ENCODE assay signal across 17 cellular contexts in the genomic region with DNA sequence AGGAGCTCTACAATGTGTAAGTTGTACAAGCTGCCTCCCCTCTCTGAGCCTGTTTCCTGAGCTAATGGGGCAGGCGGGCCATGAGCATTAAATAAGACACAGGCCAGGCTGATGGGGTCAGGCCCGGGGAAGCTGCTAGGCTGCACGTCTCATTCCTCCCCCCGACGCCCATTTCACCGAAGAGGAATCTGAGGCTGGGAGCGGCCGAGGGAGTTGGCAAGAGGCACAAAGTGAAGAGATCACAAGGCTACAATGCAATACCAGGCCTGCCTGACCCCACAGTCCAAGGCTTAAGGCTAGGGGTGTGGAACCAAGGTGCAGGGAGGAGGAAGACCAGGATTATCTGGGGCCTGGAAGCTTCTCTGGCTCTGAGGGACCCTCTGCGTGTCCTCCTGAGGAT. TPM values are rescaled to one million over a fixed set of nuclear protein-coding genes. Genes with fewer than 3 reads are reported as not detected.
DNase-seq lines count a peak whose midpoint lies in the region; ATAC-seq and TF ChIP-seq lines count a peak whose summit lies in the region.
"Had no signal": no experiment of that assay in that cellular context is flagged by ENCODE, and none has a peak within 500 bp of the region (broad histone marks: within the 10 kb centered on the region; RNA-seq: fewer than 3 reads in every experiment).

No MANE protein-coding gene starts in this region.

- intact Hi-C loops in left lung (cut with DNase I) = no loop called here
- intact Hi-C loops in testis (cut with DNase I; ENCODE audit: low total_unique reads) = no loop called here

- no peak for TF ChIP-seq CTCF in H9 (conservative IDR thresholded peaks at IDR 0.05)
- TF ChIP-seq CTCF in choroid plexus epithelial cell (conservative IDR thresholded peaks at IDR 0.05; ENCODE audit: low read depth, low read length) = no peak
- TF ChIP-seq CTCF in left lung (IDR thresholded peaks at IDR 0.05) = no peak
- no peak for TF ChIP-seq CTCF in testis (IDR thresholded peaks at IDR 0.05)

- H4K8ac ChIP-seq in H9 (replicated peaks; ENCODE audit: insufficient read length, low read depth, low read length) = no peak overlapping the region

- peak; percentile 42 for ATAC-seq in left lung
- ATAC-seq: activated CD4-positive, alpha-beta T cell treated with anti-CD3 and anti-CD28 coated beads for 36 hours; PC-3 had no signal

- H3K36me3 ChIP-seq in left lung = peaks cover 0 to 59% of the 10 kb centered on the region in 2 donors
- H3K36me3 ChIP-seq in testis (ENCODE audit: low read depth, missing control alignments) = no peaks in the 10 kb centered on the region
- no peaks in the 10 kb centered on the region for H3K36me3 ChIP-seq in effector memory CD4-positive, alpha-beta T cell (ENCODE audit: control insufficient read depth, insufficient read depth, low read length)

- no peak overlapping the region for H3K23ac ChIP-seq in H9 (ENCODE audit: insufficient read length, low read depth, low read length)

- no peak overlapping the region for H3K4me2 ChIP-seq in H9 (ENCODE audit: insufficient read depth, insufficient read length, low read length)

- H3K4me3 Mint-ChIP-seq in H9 = no peak overlapping the region
- H3K4me3 Mint-ChIP-seq: activated CD4-positive, alpha-beta T cell treated with anti-CD3 and anti-CD28 coated beads for 36 hours; activated naive CD8-positive, alpha-beta T cell treated with anti-CD3 and anti-CD28 coated beads for 36 hours; CD4-positive, CD25-positive, alpha-beta regulatory T cell had no signal

- no peak overlapping the region for H3T11ph ChIP-seq in H9 (ENCODE audit: low read length)

- H3K27me3 ChIP-seq in H9 (ENCODE audit: insufficient read depth, low read length) = no peaks in the 10 kb centered on the region
- H3K27me3 ChIP-seq in left lung = no peaks in the 10 kb centered on the region
- no peaks in the 10 kb centered on the region for H3K27me3 ChIP-seq in testis
- no peaks in the 10 kb centered on the region for H3K27me3 ChIP-seq in effector memory CD4-positive, alpha-beta T cell (replicated peaks; ENCODE audit: control insufficient read depth, insufficient read depth, low read length, poor library complexity, severe bottlenecking)

- no peaks in the 10 kb centered on the region for H3K9me3 ChIP-seq in H9 (ENCODE audit: control insufficient read depth, low read depth, low read length)
- no peaks in the 10 kb centered on the region for H3K9me3 ChIP-seq in left lung
- no peaks in the 10 kb centered on the region for H3K9me3 ChIP-seq in testis
- H3K9me3 ChIP-seq in effector memory CD4-positive, alpha-beta T cell (ENCODE audit: control insufficient read depth, low read length) = no peaks in the 10 kb centered on the region

- no peak overlapping the region for H4K91ac ChIP-seq in H9 (ENCODE audit: insufficient read length, low read depth, low read length)

- H3K4me1 ChIP-seq in H9 (ENCODE audit: insufficient read depth, low read length) = peaks cover 5% of the 10 kb centered on the region; the same call in 1 of the 2 replicates
- H3K4me1 ChIP-seq in left lung = peaks cover 18 to 42% of the 10 kb centered on the region in 2 donors
- peaks cover 47% of the 10 kb centered on the region for H3K4me1 ChIP-seq in testis
- H3K4me1 ChIP-seq in effector memory CD4-positive, alpha-beta T cell (ENCODE audit: control insufficient read depth, insufficient read depth, low read length, poor library complexity, severe bottlenecking) = no peaks in the 10 kb centered on the region
- H3K4me1 ChIP-seq: parathyroid adenoma had no signal

- H3K4me3 ChIP-seq in choroid plexus epithelial cell (ENCODE audit: low read depth, low read length) (no peak overlapping the region), left lung (no peak overlapping the region), testis (no peak overlapping the region)
- H3K4me3 ChIP-seq in effector memory CD4-positive, alpha-beta T cell (ENCODE audit: insufficient read depth, low read depth, low read length, poor library complexity, severe bottlenecking) = no peak overlapping the region

- TF ChIP-seq POLR2A in testis (IDR thresholded peaks at IDR 0.05) = no peak

- no peak overlapping the region for H3K56ac ChIP-seq in H9 (ENCODE audit: insufficient read length, low read depth, low read length)

- H3K79me2 ChIP-seq in H9 (ENCODE audit: insufficient read depth, low read length) = no peaks in the 10 kb centered on the region

- no peaks in the 10 kb centered on the region for H3K23me2 ChIP-seq in H9 (ENCODE audit: insufficient read length, low read depth, low read length, poor library complexity, severe bottlenecking)

- no peak overlapping the region for H2BK5ac ChIP-seq in H9 (ENCODE audit: insufficient read length, low read length)

- H3K27ac Mint-ChIP-seq in H9 = peak overlapping the region in 2 of 3 experiments; percentile 85 to 86; a peak in 3 of 7 replicates
- H3K27ac Mint-ChIP-seq: activated CD4-positive, alpha-beta T cell treated with anti-CD3 and anti-CD28 coated beads for 36 hours; activated naive CD8-positive, alpha-beta T cell treated with anti-CD3 and anti-CD28 coated beads for 36 hours; CD4-positive, CD25-positive, alpha-beta regulatory T cell had no signal

- H3K4ac ChIP-seq in H9 (ENCODE audit: low read depth, low read length) = no peak overlapping the region

- H2BK20ac ChIP-seq in H9 (ENCODE audit: low read depth, low read length, poor library complexity, severe bottlenecking) = no peak overlapping the region

- no peaks in the 10 kb centered on the region for H3K27me3 Mint-ChIP-seq in H9 (ENCODE audit: low read depth)
- H3K27me3 Mint-ChIP-seq: activated CD4-positive, alpha-beta T cell treated with anti-CD3 and anti-CD28 coated beads for 36 hours had no signal

- H3K9me3 Mint-ChIP-seq in H9 = no peaks in the 10 kb centered on the region
- H3K9me3 Mint-ChIP-seq: activated naive CD8-positive, alpha-beta T cell treated with anti-CD3 and anti-CD28 coated beads for 36 hours; CD4-positive, CD25-positive, alpha-beta regulatory T cell had no signal

- H2BK120ac ChIP-seq in H9 (ENCODE audit: low read depth, low read length, poor library complexity, severe bottlenecking) = no peak overlapping the region

- H3K27ac ChIP-seq in H9 (ENCODE audit: insufficient read length, low read depth, low read length) (no peak overlapping the region), left lung (peak overlapping the region in 1 of 2 donors; percentile 46), testis (no peak overlapping the region)
- no peak overlapping the region for H3K27ac ChIP-seq in effector memory CD4-positive, alpha-beta T cell (ENCODE audit: insufficient read depth, low read length, poor library complexity, severe bottlenecking)
- H3K27ac ChIP-seq: parathyroid adenoma had no signal

- no peak overlapping the region for H2BK12ac ChIP-seq in H9 (ENCODE audit: insufficient read length, low read depth, low read length)

- H3K18ac ChIP-seq in H9 (ENCODE audit: insufficient read length, low read depth, low read length) = no peak overlapping the region

- H3K9ac ChIP-seq in H9 (ENCODE audit: extremely low read depth, insufficient read length, low read length) = no peak overlapping the region
- H3K9ac ChIP-seq: parathyroid adenoma had no signal

- H3K14ac ChIP-seq in H9 (ENCODE audit: insufficient read depth, low read length) = no peak overlapping the region

- H3K4me1 Mint-ChIP-seq in H9 = peaks cover 18 to 22% of the 10 kb centered on the region in 2 experiments
- H3K4me1 Mint-ChIP-seq: activated CD4-positive, alpha-beta T cell treated with anti-CD3 and anti-CD28 coated beads for 36 hours; activated naive CD8-positive, alpha-beta T cell treated with anti-CD3 and anti-CD28 coated beads for 36 hours had no signal

- no peaks in the 10 kb centered on the region for H3K79me1 ChIP-seq in H9 (ENCODE audit: insufficient read depth, low read depth, low read length, poor library complexity, severe bottlenecking)

- H2AFZ ChIP-seq in H9 (ENCODE audit: low read length) = no peak overlapping the region
- H2AFZ ChIP-seq: parathyroid adenoma had no signal

- H4K20me1 ChIP-seq in H9 (ENCODE audit: control insufficient read depth, insufficient read depth, insufficient read length) = no peaks in the 10 kb centered on the region

- DNase-seq in H9 (no peak), choroid plexus epithelial cell (ENCODE audit: low read depth) (peak; percentile 36), left lung (no peak), testis (peak; percentile 62), DMS79 (lab: John Stamatoyannopoulos, UW) (no peak), NCI-H510A (lab: John Stamatoyannopoulos, UW) (no peak), NCI-H2171 treated with DMSO at 0.1 percent for 48 hours (lab: John Stamatoyannopoulos, UW) (no peak)
- DNase-seq in effector memory CD4-positive, alpha-beta T cell = no peak
- DNase-seq: activated CD4-positive, alpha-beta T cell treated with anti-CD3 and anti-CD28 coated beads for 36 hours; activated naive CD8-positive, alpha-beta T cell treated with anti-CD3 and anti-CD28 coated beads for 36 hours; CD4-positive, CD25-positive, alpha-beta regulatory T cell; NCI-H1417; NCI-H446 treated with DMSO at 0.1 percent for 48 hours; PC-3 had no signal

- no CpG with 5 or more reads among the region's 9 CpGs for WGBS in H9 (ENCODE audit: extremely low coverage, insufficient read length, low lambda C conversion rate)
- WGBS in testis, 2 donors = 56 to 75% methylated on average over 8 to 9 of the region's 9 CpGs

- H4K5ac ChIP-seq in H9 (ENCODE audit: insufficient read length, low read depth, low read length) = no peak overlapping the region

- peaks cover 0 to 7% (median 2%) of the 10 kb centered on the region in 3 experiments; a peak in 4 of 7 replicates for H3K36me3 Mint-ChIP-seq in H9 (ENCODE audit: insufficient read depth in 1 of 3, low read depth in 3 of 3)
- H3K36me3 Mint-ChIP-seq: activated naive CD8-positive, alpha-beta T cell treated with anti-CD3 and anti-CD28 coated beads for 36 hours; CD4-positive, CD25-positive, alpha-beta regulatory T cell had no signal

- no peak overlapping the region for H2AK5ac ChIP-seq in H9 (ENCODE audit: insufficient read length, low read length)

- H2BK15ac ChIP-seq in H9 (ENCODE audit: low read depth, low read length) = no peak overlapping the region

RNA-seq across cellular contexts. Expression of a gene that starts 19.4 kb away (rescaled TPM):
- 48.4 and 50.9 TPM in 2 replicates for total RNA-seq in H9 (2021)
- 100 to 1,000 TPM; 198 to 259 TPM for total RNA-seq in left lung
- total RNA-seq in testis = 10 to 100 TPM; 50.2 to 87.8 TPM
- 69.2 TPM for polyA plus RNA-seq in testis (ENCODE audit: insufficient read depth, low read depth, low replicate concordance)

RNA-seq across cellular contexts. Expression of a gene that starts 44.1 kb away (rescaled TPM):
- total RNA-seq in H9 (2021) (not detected in 2 replicates), left lung (not detected), testis (1 to 10 TPM; 4.2 to 4.8 TPM)
- 8.6 TPM for polyA plus RNA-seq in testis (ENCODE audit: insufficient read depth, low read depth, low replicate concordance)
- total RNA-seq: activated CD4-positive, alpha-beta T cell treated with anti-CD3 and anti-CD28 coated beads for 36 hours; activated naive CD8-positive, alpha-beta T cell treated with anti-CD3 and anti-CD28 coated beads for 36 hours; CD4-positive, CD25-positive, alpha-beta regulatory T cell; PC-3; T-helper 2 cell treated with Interferon-gamma antibody and Interleukin-4, amounts not matched to agents 100 ng/mL and 5 ng/mL, for 36 hours; ureter had no signal
- polyA plus RNA-seq: CD4-positive, CD25-positive, alpha-beta regulatory T cell had no signal

RNA-seq across cellular contexts. Expression of a gene that starts 58.6 kb away (rescaled TPM):
- total RNA-seq in H9 (2021) (not detected in 2 replicates), left lung (not detected), testis (under 1 TPM in 1 of 2 donors, not detected in 1; 0.25 TPM)
- not detected for polyA plus RNA-seq in testis (ENCODE audit: insufficient read depth, low read depth, low replicate concordance)
- total RNA-seq: activated CD4-positive, alpha-beta T cell treated with anti-CD3 and anti-CD28 coated beads for 36 hours; activated naive CD8-positive, alpha-beta T cell treated with anti-CD3 and anti-CD28 coated beads for 36 hours; CD4-positive, CD25-positive, alpha-beta regulatory T cell; PC-3; T-helper 2 cell treated with Interferon-gamma antibody and Interleukin-4, amounts not matched to agents 100 ng/mL and 5 ng/mL, for 36 hours; ureter had no signal
- polyA plus RNA-seq: CD4-positive, CD25-positive, alpha-beta regulatory T cell had no signal

Comparison
In these comparisons a context has a peak if more than half of its experiments do, and no peak if none do; other contexts are left out.
1. DNase-seq: peak in choroid plexus epithelial cell (single experiment) and testis (single experiment); none in H9 (single experiment), left lung (0 of 2), DMS79 (single experiment), NCI-H510A (single experiment), effector memory CD4-positive, alpha-beta T cell (0 of 3) and NCI-H2171 treated with DMSO at 0.1 percent for 48 hours (single experiment).